ENCODE assay signal across 8 cellular contexts in genomic region chr10:75294518-75294865, GRCh38. TPM values are rescaled to one million over a fixed set of nuclear protein-coding genes. Genes with fewer than 3 reads are reported as not detected.
DNase-seq lines count a peak whose midpoint lies in the region; ATAC-seq and TF ChIP-seq lines count a peak whose summit lies in the region.

No MANE protein-coding gene starts in this region.

- H2BK5ac ChIP-seq in mesendoderm (ENCODE audit: low read length) = no peak overlapping the region

- in situ Hi-C loops in ACHN (cut with HindIII; ENCODE audit: low pct_ligation_motif_present, low pct_unique_long_range_greater_than_20kb, low sequenced_read_pairs) = no loop called here

- no peak for ATAC-seq in HG03460 (IDR thresholded peaks at IDR 0.05; ENCODE audit: unreplicated experiment)
- ATAC-seq in HG02571 (IDR thresholded peaks at IDR 0.05; ENCODE audit: unreplicated experiment) = no peak

- H3K4me2 ChIP-seq in mesendoderm (ENCODE audit: low read length) = peak overlapping the region; percentile 88

- H4K8ac ChIP-seq in mesendoderm (ENCODE audit: low read depth, low read length) = no peak overlapping the region

- H3K36me3 ChIP-seq in HUES6 (ENCODE audit: control insufficient read depth, insufficient read depth, low read length) = no peaks in the 10 kb centered on the region
- no peaks in the 10 kb centered on the region for H3K36me3 ChIP-seq in mesendoderm (ENCODE audit: control insufficient read depth, insufficient read depth, low read length)

- H3K4me1 ChIP-seq in HUES6 (ENCODE audit: control insufficient read depth, insufficient read depth, low read length) (peaks cover 12% of the 10 kb centered on the region), mesendoderm (ENCODE audit: control insufficient read depth, low read depth, low read length) (peaks cover 7% of the 10 kb centered on the region)

- no peak overlapping the region for H2AK5ac ChIP-seq in mesendoderm (ENCODE audit: low read length)

- peak overlapping the region; percentile 51 for H3K18ac ChIP-seq in mesendoderm (ENCODE audit: low read length)

- H3K56ac ChIP-seq in mesendoderm (ENCODE audit: low read length) = peak overlapping the region; percentile 79

- H3K4me3 ChIP-seq in AG10803 (ENCODE audit: low read length) (peak overlapping the region; percentile 62), HUES6 (ENCODE audit: low read depth, low read length) (peak overlapping the region; percentile 63), mesendoderm (ENCODE audit: low read length) (no peak overlapping the region)

- DNase-seq in AG10803 (ENCODE audit: low read depth) (no peak), chondrocyte (ENCODE audit: low spot score) (no peak), mesendoderm (peak; percentile 48), mesenteric fat pad (ENCODE audit: low spot score) (no peak), ACHN (no peak)

- no peak overlapping the region for H3K23ac ChIP-seq in mesendoderm (ENCODE audit: low read length)

- peaks cover 2% of the 10 kb centered on the region for H3K36me3 Mint-ChIP-seq in chondrocyte (ENCODE audit: low read depth)

- peaks cover 52% of the 10 kb centered on the region for H3K27me3 ChIP-seq in HUES6 (ENCODE audit: control insufficient read depth, insufficient read depth, low read length)
- peaks cover 3% of the 10 kb centered on the region for H3K27me3 ChIP-seq in mesendoderm (ENCODE audit: insufficient read depth, low read length, poor library complexity)

- peak overlapping the region; percentile 88 for H3K27ac Mint-ChIP-seq in chondrocyte (ENCODE audit: unreplicated experiment)

- H3K27ac ChIP-seq in HUES6 (ENCODE audit: low read depth, low read length) (no peak overlapping the region), mesendoderm (ENCODE audit: low read depth, low read length) (peak overlapping the region; percentile 13)

- no peak overlapping the region for H2BK120ac ChIP-seq in mesendoderm (ENCODE audit: low read depth, low read length)

- H3K4me1 Mint-ChIP-seq in chondrocyte (ENCODE audit: low read depth) = peaks cover 10% of the 10 kb centered on the region

- H4K5ac ChIP-seq in mesendoderm (ENCODE audit: low read length) = no peak overlapping the region

- 0 out of 2 replicates have a peak, but pooled peaks cover 2% of the 10 kb centered on the region for H3K9me3 ChIP-seq in HUES6 (ENCODE audit: control insufficient read depth, insufficient read depth, low read depth, low read length)

- no peak overlapping the region for H2BK15ac ChIP-seq in mesendoderm (replicated peaks; ENCODE audit: low read depth)

- no peaks in the 10 kb centered on the region for H3K79me2 ChIP-seq in mesendoderm (ENCODE audit: control insufficient read depth, insufficient read depth, low read length)

- no peaks in the 10 kb centered on the region for H3K79me1 ChIP-seq in mesendoderm (ENCODE audit: low read length)

- H3K4me3 Mint-ChIP-seq in chondrocyte (ENCODE audit: unreplicated experiment) = peak overlapping the region; percentile 68

- no CpG with 5 or more reads among the region's 20 CpGs for WGBS in mesendoderm (ENCODE audit: extremely low coverage, insufficient coverage, low lambda C conversion rate)

- H3K4ac ChIP-seq in mesendoderm (ENCODE audit: low read depth, low read length) = no peak overlapping the region

- peaks cover 6% of the 10 kb centered on the region for H3K9me3 Mint-ChIP-seq in chondrocyte (ENCODE audit: low read depth)

- no peak overlapping the region for H3K9ac ChIP-seq in HUES6 (ENCODE audit: low read length)
- H3K9ac ChIP-seq in mesendoderm (ENCODE audit: low read length) = peak overlapping the region; percentile 53

- H3K27me3 Mint-ChIP-seq in chondrocyte (ENCODE audit: low read depth) = peaks cover 3% of the 10 kb centered on the region

- TF ChIP-seq CTCF in AG10803 (conservative IDR thresholded peaks at IDR 0.05; ENCODE audit: low read length) (no peak), chondrocyte (IDR thresholded peaks at IDR 0.05) (no peak)

RNA-seq across cellular contexts. Expression of gene COMTD1, which starts 58.7 kb away (rescaled TPM):
- 12.8 to 15.7 TPM (median 13.2 TPM) in 3 replicates for total RNA-seq in chondrocyte
- polyA plus RNA-seq in mesendoderm (2013, experiment 1 of 2) = 28.1 TPM
- polyA plus RNA-seq in mesendoderm (2013, experiment 2 of 2) = 27.5 TPM
- total RNA-seq in mesenteric fat pad = 19.6 TPM
